Comparison of ENCODE assay signal across 8 cellular contexts in genomic region chr19:19662344-19662743, GRCh38. TPM values are rescaled to one million over a fixed set of nuclear protein-coding genes. Genes with fewer than 3 reads are reported as not detected.
A peak's percentile ranks its signal among the peaks of the same experiment; 100 is the strongest.
DNase-seq lines count a peak whose midpoint lies in the region; ATAC-seq and TF ChIP-seq lines count a peak whose summit lies in the region.

No MANE protein-coding gene starts in this region.

- H3K27me3 ChIP-seq in BLaER1 treated with 17β-estradiol and CSF1 and Interleukin-3, amounts not matched to agents 10 nM and 100 nM = no peaks in the 10 kb centered on the region
- H3K27me3 ChIP-seq in MM.1S (replicated peaks; ENCODE audit: insufficient read depth, low read length) (no peaks in the 10 kb centered on the region), neural cell (ENCODE audit: insufficient read depth, low read depth, low read length) (no peaks in the 10 kb centered on the region)
- no peaks in the 10 kb centered on the region for H3K27me3 ChIP-seq in effector memory CD4-positive, alpha-beta T cell (replicated peaks; ENCODE audit: control insufficient read depth, insufficient read depth, low read length, poor library complexity, severe bottlenecking)

- peaks cover 28 to 43% (median 36%) of the 10 kb centered on the region in 11 experiments for H3K36me3 ChIP-seq in BLaER1 treated with 17β-estradiol and CSF1 and Interleukin-3, amounts not matched to agents 10 nM and 100 nM
- H3K36me3 ChIP-seq in MM.1S (replicated peaks; ENCODE audit: insufficient read depth, low read length) = peaks cover 5% of the 10 kb centered on the region; the same call in 1 of the 2 replicates
- peaks cover 25% of the 10 kb centered on the region for H3K36me3 ChIP-seq in effector memory CD4-positive, alpha-beta T cell (ENCODE audit: control insufficient read depth, insufficient read depth, low read length)
- no peaks in the 10 kb centered on the region for H3K36me3 ChIP-seq in neural cell (ENCODE audit: insufficient read depth, low read length)

- TF ChIP-seq CTCF in MM.1S (IDR thresholded peaks at IDR 0.05; ENCODE audit: low read length) (no peak), neural cell (IDR thresholded peaks at IDR 0.05; ENCODE audit: poor library complexity, severe bottlenecking) (no peak)

- no peak overlapping the region for H2AFZ ChIP-seq in MM.1S (ENCODE audit: low read length)
- H2AFZ ChIP-seq in neural cell (ENCODE audit: low read depth, low read length) = no peak overlapping the region

- no peaks in the 10 kb centered on the region for H3K9me2 ChIP-seq in MM.1S (replicated peaks; ENCODE audit: insufficient read depth, low read length)
- no peaks in the 10 kb centered on the region for H3K9me2 ChIP-seq in neural cell (ENCODE audit: insufficient read depth, low read length)

- TF ChIP-seq POLR2A in erythroblast (IDR thresholded peaks at IDR 0.05; ENCODE audit: low read length) = no peak

- peak overlapping the region; percentile 85 to 100 (median 98) for H3K4me3 ChIP-seq in BLaER1 treated with 17β-estradiol and CSF1 and Interleukin-3, amounts not matched to agents 10 nM and 100 nM
- peak overlapping the region; percentile 98 for H3K4me3 ChIP-seq in MM.1S (ENCODE audit: low read length)
- H3K4me3 ChIP-seq in effector memory CD4-positive, alpha-beta T cell (ENCODE audit: insufficient read depth, low read depth, low read length, poor library complexity, severe bottlenecking) = peak overlapping the region; percentile 58
- peak overlapping the region; percentile 83 for H3K4me3 ChIP-seq in neural cell (ENCODE audit: low read length)

- ATAC-seq in HG02970 (IDR thresholded peaks at IDR 0.05; ENCODE audit: low FRiP score, unreplicated experiment) = no peak

- H3K9ac ChIP-seq in BLaER1 treated with 17β-estradiol and CSF1 and Interleukin-3, amounts not matched to agents 10 nM and 100 nM = peak overlapping the region; percentile 91 to 100 (median 98)
- H3K9ac ChIP-seq in MM.1S (ENCODE audit: low read length) (no peak overlapping the region; the same call in 1 of the 2 replicates), neural cell (ENCODE audit: low read length) (peak overlapping the region; percentile 89)

- DNase-seq in MM.1S (no peak), SW 1271 (lab: John Stamatoyannopoulos, UW) (no peak), erythroblast (lab: John Stamatoyannopoulos, UW) (no peak), LoVo (ENCODE audit: low spot score) (no peak)
- DNase-seq in effector memory CD4-positive, alpha-beta T cell = no peak

- H3K79me2 ChIP-seq in MM.1S (ENCODE audit: low read length) (peaks cover 37% of the 10 kb centered on the region), neural cell (replicated peaks; ENCODE audit: insufficient read depth, low read length) (peaks cover 21% of the 10 kb centered on the region)

- H3K9me3 ChIP-seq in BLaER1 treated with 17β-estradiol and CSF1 and Interleukin-3, amounts not matched to agents 10 nM and 100 nM (replicated peaks in 1 of 11) = no peaks in the 10 kb centered on the region
- H3K9me3 ChIP-seq in MM.1S (replicated peaks; ENCODE audit: insufficient read depth, low read length) = no peaks in the 10 kb centered on the region
- H3K9me3 ChIP-seq in effector memory CD4-positive, alpha-beta T cell (ENCODE audit: control insufficient read depth, low read length) = no peaks in the 10 kb centered on the region
- no peaks in the 10 kb centered on the region for H3K9me3 ChIP-seq in neural cell (ENCODE audit: low read length)

- H4K20me1 ChIP-seq in BLaER1 treated with 17β-estradiol and CSF1 and Interleukin-3, amounts not matched to agents 10 nM and 100 nM = peaks cover 0 to 51% (median 36%) of the 10 kb centered on the region in 11 experiments; a peak in 16 of 22 replicates
- H4K20me1 ChIP-seq in MM.1S (ENCODE audit: insufficient read depth, low read length) = no peaks in the 10 kb centered on the region
- no peaks in the 10 kb centered on the region for H4K20me1 ChIP-seq in neural cell (ENCODE audit: insufficient read depth)

- no peak for TF ChIP-seq RAD21 in neural cell (conservative IDR thresholded peaks at IDR 0.05)

- no peak for TF ChIP-seq EP300 in neural cell (conservative IDR thresholded peaks at IDR 0.05; ENCODE audit: poor library complexity, severe bottlenecking)

- peaks cover 34 to 63% (median 48%) of the 10 kb centered on the region in 10 experiments for H3K4me1 ChIP-seq in BLaER1 treated with 17β-estradiol and CSF1 and Interleukin-3, amounts not matched to agents 10 nM and 100 nM
- H3K4me1 ChIP-seq in MM.1S (ENCODE audit: low read length) = 0 out of 2 replicates have a peak, but pooled peaks cover 6% of the 10 kb centered on the region
- H3K4me1 ChIP-seq in effector memory CD4-positive, alpha-beta T cell (ENCODE audit: control insufficient read depth, insufficient read depth, low read length, poor library complexity, severe bottlenecking) = peaks cover 23% of the 10 kb centered on the region

- H3K27ac ChIP-seq in BLaER1 treated with 17β-estradiol and CSF1 and Interleukin-3, amounts not matched to agents 10 nM and 100 nM = peak overlapping the region; percentile 87 to 100 (median 98); a peak in 21 of 22 replicates
- H3K27ac ChIP-seq in MM.1S (ENCODE audit: low read length) (no peak overlapping the region), neural cell (ENCODE audit: low read length) (no peak overlapping the region)
- peak overlapping the region; percentile 92 for H3K27ac ChIP-seq in effector memory CD4-positive, alpha-beta T cell (ENCODE audit: insufficient read depth, low read length, poor library complexity, severe bottlenecking)

- H3F3A ChIP-seq in MM.1S (ENCODE audit: insufficient read depth, low read length) (peaks cover under 1% of the 10 kb centered on the region), neural cell (ENCODE audit: insufficient read depth, low read length, poor library complexity, severe bottlenecking) (no peaks in the 10 kb centered on the region)

- H3K4me2 ChIP-seq in BLaER1 treated with 17β-estradiol and CSF1 and Interleukin-3, amounts not matched to agents 10 nM and 100 nM = peak overlapping the region; percentile 88 to 99 (median 94)
- H3K4me2 ChIP-seq in MM.1S (ENCODE audit: low read depth, low read length) (peak overlapping the region; percentile 97), neural cell (ENCODE audit: low read length) (peak overlapping the region; percentile 49)

TF ChIP-seq in neural cell, 6 proteins besides CTCF, POLR2A, EP300 and RAD21:
- TF ChIP-seq SMC3 (conservative IDR thresholded peaks at IDR 0.05; ENCODE audit: poor library complexity) = no peak
- TF ChIP-seq TAF1 (IDR thresholded peaks at IDR 0.05; ENCODE audit: low read depth) = no peak
- no peak for TF ChIP-seq MXI1 (conservative IDR thresholded peaks at IDR 0.05; ENCODE audit: poor library complexity, severe bottlenecking)
- no peak for TF ChIP-seq EZH2 (IDR thresholded peaks at IDR 0.05; ENCODE audit: borderline replicate concordance, insufficient read depth, low read length, poor library complexity, severe bottlenecking)
- TF ChIP-seq REST (IDR thresholded peaks at IDR 0.05; ENCODE audit: borderline replicate concordance) = no peak
- no peak for TF ChIP-seq POLR2AphosphoS5 (IDR thresholded peaks at IDR 0.05)
TF ChIP-seq in neural cell: peak in this region for 0.

RNA-seq across cellular contexts. Expression of gene ATP13A1, which starts 1.1 kb away (rescaled TPM):
- 51.6 and 63.5 TPM in 2 replicates for polyA plus RNA-seq in neural cell
- polyA minus RNA-seq in neural cell = 44.3 and 50.6 TPM in 2 replicates

RNA-seq across cellular contexts. Expression of gene ZNF101, which starts 6.3 kb away (rescaled TPM):
- polyA plus RNA-seq in neural cell = 12.2 and 12.3 TPM in 2 replicates
- polyA minus RNA-seq in neural cell = 10.5 and 13.9 TPM in 2 replicates

RNA-seq across cellular contexts. Expression of gene GMIP, which starts 18.9 kb away (rescaled TPM):
- polyA plus RNA-seq in neural cell = 18.4 and 31.2 TPM in 2 replicates
- polyA minus RNA-seq in neural cell = 32.4 and 34.2 TPM in 2 replicates

RNA-seq across cellular contexts. Expression of gene LPAR2, which starts 34.3 kb away (rescaled TPM):
- polyA plus RNA-seq in neural cell = 77.1 and 115 TPM in 2 replicates
- 19.5 and 20.6 TPM in 2 replicates for polyA minus RNA-seq in neural cell

RNA-seq across cellular contexts. Expression of gene PBX4, which starts 43.9 kb away (rescaled TPM):
- polyA plus RNA-seq in neural cell = 7.5 and 8.1 TPM in 2 replicates
- polyA minus RNA-seq in neural cell = 3.2 and 4.4 TPM in 2 replicates

Comparison
In these comparisons a context has a peak if more than half of its experiments do, and no peak if none do; other contexts are left out.
1. H3K27ac ChIP-seq: peak in BLaER1 treated with 17β-estradiol and CSF1 and Interleukin-3, amounts not matched to agents 10 nM and 100 nM (11 of 11) and effector memory CD4-positive, alpha-beta T cell (single experiment); none in MM.1S (single experiment) and neural cell (single experiment).
2. Peak in every context shown above with its lines, with median percentiles within 50 percentile points of each other: H3K4me2 ChIP-seq and H3K4me3 ChIP-seq.